8 cellular contexts compared by ENCODE assay signal in the genomic region with DNA sequence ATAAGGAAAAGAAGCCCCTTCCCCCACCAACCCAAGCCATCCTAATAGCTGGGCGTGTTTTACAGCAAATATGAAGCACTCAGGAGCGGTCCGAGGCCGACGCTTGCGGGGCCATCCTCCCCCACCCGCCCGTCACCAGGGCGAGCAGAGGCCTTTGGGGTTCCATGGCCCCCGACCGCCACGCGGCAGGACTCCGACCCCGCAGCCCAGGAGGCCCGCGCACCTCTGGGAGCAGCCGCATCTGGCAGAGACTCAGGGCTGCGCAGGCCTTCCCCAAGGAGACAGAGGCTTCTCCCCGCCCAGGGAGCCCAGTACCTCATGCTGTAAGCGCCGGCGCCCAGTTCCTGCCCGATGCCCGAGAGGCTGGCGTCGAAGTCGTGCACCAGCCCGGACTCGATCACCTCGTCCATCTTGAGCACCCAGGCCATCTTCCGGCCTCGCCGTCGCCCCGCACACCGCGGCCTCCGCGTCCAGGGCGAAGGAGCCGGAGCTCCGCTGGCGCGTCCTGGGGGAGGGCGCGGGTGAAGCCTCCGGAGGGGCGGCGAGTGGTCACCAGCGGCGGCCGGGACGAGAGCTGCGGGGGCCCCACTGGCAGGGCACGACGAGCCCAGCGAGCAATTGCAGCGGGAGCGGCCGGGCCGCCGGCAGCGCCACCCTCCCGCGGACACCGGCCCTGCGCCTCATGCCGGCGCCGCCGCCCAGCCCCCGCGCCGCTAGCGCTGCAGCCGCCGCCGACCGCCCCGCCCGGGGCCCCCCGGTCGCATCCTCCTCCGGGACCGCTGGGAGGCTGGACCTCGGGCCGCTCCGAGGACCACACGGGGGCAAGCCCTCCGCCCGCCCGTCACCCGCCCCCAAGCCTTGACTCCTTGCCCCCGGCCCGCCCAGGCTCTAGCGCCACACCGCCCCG. TPM values are rescaled to one million over a fixed set of nuclear protein-coding genes. Genes with fewer than 3 reads are reported as not detected.
DNase-seq lines count a peak whose midpoint lies in the region; ATAC-seq and TF ChIP-seq lines count a peak whose summit lies in the region.

No MANE protein-coding gene starts in this region.

- POLR2A ChIA-PET in Caco-2 (lab: Charles Lee): interaction anchor here (0.5 to 1.8 kb wide), 7 partner anchors 57 to 395 kb away, joined by 3 to 17 read pairs (median 4); a partner anchor contains a TSS

- peak overlapping the region; percentile 83 for H3K9ac ChIP-seq in iPS-20b (ENCODE audit: low read depth, low read length)
- peak overlapping the region; percentile 94 for H3K9ac ChIP-seq in skeletal muscle satellite cell (ENCODE audit: low read depth, low read length)

- intact Hi-C loops in Caco-2 (cut with micrococcal nuclease; ENCODE audit: unreplicated experiment): loop anchor here (2.0 to 5.0 kb wide), 4 partner anchors 43 to 348 kb away; a partner anchor contains a TSS
- intact Hi-C loops in body of pancreas (cut with DNase I): no loop called here

- peaks cover 26% of the 10 kb centered on the region for H3K36me3 Mint-ChIP-seq in Caco-2 (ENCODE audit: insufficient read depth, unreplicated experiment)

- H3K9me3 ChIP-seq in Caco-2: no peaks in the 10 kb centered on the region
- no peaks in the 10 kb centered on the region for H3K9me3 ChIP-seq in body of pancreas
- no peaks in the 10 kb centered on the region for H3K9me3 ChIP-seq in iPS-20b (ENCODE audit: insufficient read depth, low read depth, low read length)
- no peaks in the 10 kb centered on the region for H3K9me3 ChIP-seq in skeletal muscle satellite cell (replicated peaks; ENCODE audit: low read length)

- CTCF ChIA-PET in Caco-2 (lab: Charles Lee): interaction anchor here (1.0 to 1.1 kb wide), 3 partner anchors 11 to 348 kb away, joined by 3 to 8 read pairs (median 3); no protein-coding TSS in a partner anchor

- no TSS peak for BruUV-seq in Caco-2 (replicated peaks; lab: Mats Ljungman, UMichigan)

- peak; percentile 10 for ATAC-seq in GM19351 (IDR thresholded peaks at IDR 0.05; ENCODE audit: unreplicated experiment)
- peak; percentile 12 for ATAC-seq in HG03442 (IDR thresholded peaks at IDR 0.05; ENCODE audit: unreplicated experiment)
- ATAC-seq in body of pancreas: peak; percentile 24

- H3K4me2 ChIP-seq in skeletal muscle satellite cell (ENCODE audit: low read length): peak overlapping the region; percentile 96

- H3K27me3 Mint-ChIP-seq in Caco-2 (ENCODE audit: insufficient read depth, unreplicated experiment): no peaks in the 10 kb centered on the region

- H3K36me3 ChIP-seq in Caco-2 (ENCODE audit: control insufficient read depth, insufficient read depth, low read length) (no peaks in the 10 kb centered on the region), body of pancreas (replicated peaks in 1 of 2; ENCODE audit: insufficient read depth in 1 of 2, low read depth in 2 of 2) (no peaks in the 10 kb centered on the region), iPS-20b (ENCODE audit: insufficient read depth, low read depth, low read length) (no peaks in the 10 kb centered on the region), skeletal muscle satellite cell (ENCODE audit: insufficient read depth, low read length) (no peaks in the 10 kb centered on the region)

- peaks cover 30% of the 10 kb centered on the region for H3K4me1 ChIP-seq in Caco-2
- H3K4me1 ChIP-seq in body of pancreas: peaks cover 55% of the 10 kb centered on the region
- peaks cover 10% of the 10 kb centered on the region; the same call in 1 of the 2 replicates for H3K4me1 ChIP-seq in iPS-20b (ENCODE audit: insufficient read depth, low read length)
- peaks cover 29% of the 10 kb centered on the region for H3K4me1 ChIP-seq in skeletal muscle satellite cell (ENCODE audit: control insufficient read depth, insufficient read depth, low read length)

- H3K27me3 ChIP-seq in Caco-2 (replicated peaks; ENCODE audit: control insufficient read depth, insufficient read depth, low read length): no peaks in the 10 kb centered on the region
- no peaks in the 10 kb centered on the region for H3K27me3 ChIP-seq in body of pancreas
- H3K27me3 ChIP-seq in iPS-20b (ENCODE audit: insufficient read depth, low read length): no peaks in the 10 kb centered on the region
- H3K27me3 ChIP-seq in skeletal muscle satellite cell (ENCODE audit: control insufficient read depth, insufficient read depth, low read length): no peaks in the 10 kb centered on the region

- peak overlapping the region; percentile 99 for H3K27ac Mint-ChIP-seq in Caco-2 (ENCODE audit: unreplicated experiment)

- peak overlapping the region; percentile 98 for H3K4me3 Mint-ChIP-seq in Caco-2 (ENCODE audit: unreplicated experiment)

- H3K27ac ChIP-seq in body of pancreas (peak overlapping the region; percentile 96 to 99 (median 98)), iPS-20b (ENCODE audit: low read length) (peak overlapping the region; percentile 42)

- H3K4me3 ChIP-seq in Caco-2 (ENCODE audit: low read depth, low read length): peak overlapping the region; percentile 100
- peak overlapping the region; percentile 63 to 68 for H3K4me3 ChIP-seq in body of pancreas
- peak overlapping the region; percentile 85 for H3K4me3 ChIP-seq in iPS-20b (ENCODE audit: low read length)
- peak overlapping the region; percentile 91 for H3K4me3 ChIP-seq in skeletal muscle satellite cell (ENCODE audit: low read length)

- H3K9me3 Mint-ChIP-seq in Caco-2 (ENCODE audit: unreplicated experiment): no peaks in the 10 kb centered on the region

- H3K4me1 Mint-ChIP-seq in Caco-2 (ENCODE audit: low read depth, unreplicated experiment): peaks cover 23% of the 10 kb centered on the region

- 0 to 2% methylated on average over 30 to 81 of the region's 99 CpGs for WGBS in body of pancreas, 2 donors

- TF ChIP-seq CTCF in Caco-2 (IDR thresholded peaks at IDR 0.05; ENCODE audit: insufficient read depth in 1 of 2, low read depth in 1 of 2, low read length in 1 of 2, severe bottlenecking in 1 of 2, unreplicated experiment in 1 of 2): no peak
- peak in 6 of 7 experiments; percentile 7 to 54 (median 20) for TF ChIP-seq CTCF in body of pancreas (IDR thresholded peaks at IDR 0.05)

- TF ChIP-seq POLR2A in body of pancreas (IDR thresholded peaks at IDR 0.05): peak; percentile 46 to 71 (median 59)

- DNase-seq in Caco-2 (peak in 1 of 2 experiments; percentile 47), T-helper 9 cell (peak; percentile 29), body of pancreas (peak; percentile 61 to 69 (median 63)), GOT3 (lab: John Stamatoyannopoulos, UW) (no peak)

RNA-seq across cellular contexts. Expression of a gene that starts 0.5 kb away (rescaled TPM):
- total RNA-seq in Caco-2 (2022): 87.7 and 90.8 TPM in 2 replicates
- 100 to 1,000 TPM in 1 of 2 donors, 10 to 100 TPM in 1; 41.5 to 121 TPM for total RNA-seq in body of pancreas
- total RNA-seq in skeletal muscle satellite cell (2012; rRNA removed): 40.4 and 53.2 TPM in 2 replicates

Comparison
In these comparisons a context has a peak if more than half of its experiments do, and no peak if none do; other contexts are left out.
1. CTCF ChIP-seq: peak in body of pancreas (6 of 7); none in Caco-2 (0 of 2).
2. Peak in every context shown above with its lines, with median percentiles within 50 percentile points of each other: H3K4me3 ChIP-seq and ATAC-seq.